In genomic region chr1:204814146-204814884, GRCh38 we compare ENCODE assay signal across 15 cellular contexts.
"Had no signal": no experiment of that assay in that cellular context is flagged by ENCODE, and none has a peak within 500 bp of the region (broad histone marks: within the 10 kb centered on the region; RNA-seq: fewer than 3 reads in every experiment).

No MANE protein-coding gene starts in this region.

- H3K27ac ChIP-seq: colonic mucosa, epithelial cell of prostate, lower lobe of right lung, parathyroid adenoma, tibial nerve had no signal

- H3K79me2 ChIP-seq: parathyroid adenoma had no signal

- H3K4me3 ChIP-seq: colonic mucosa, lower lobe of right lung, tibial nerve had no signal

- H3K4me1 ChIP-seq: lower lobe of right lung, parathyroid adenoma, tibial nerve had no signal

- H2AFZ ChIP-seq: parathyroid adenoma had no signal

- H3K9me3 ChIP-seq: colonic mucosa, lower lobe of right lung had no signal

- H3K36me3 ChIP-seq: colonic mucosa, lower lobe of right lung, tibial nerve had no signal

- DNase-seq: activated CD4-positive, alpha-beta T cell treated with anti-CD3 and anti-CD28 coated beads for 1 hour; caudate nucleus; colonic mucosa; endodermal cell; foreskin melanocyte; lower lobe of right lung; stimulated activated CD4-positive, alpha-beta T cell treated with anti-CD3 and anti-CD28 coated beads, Interleukin-12 subunit alpha, Interleukin-12 subunit beta, amount 100 ng/mL, for 4 hours; stimulated activated CD4-positive, alpha-beta T cell treated with anti-CD3 and anti-CD28 coated beads, Interleukin-2, amount 100 ng/mL, for 24 hours; stimulated activated naive CD8-positive, alpha-beta T cell treated with anti-CD3 and anti-CD28 coated beads, Interleukin-15, Interleukin-2, amounts not matched to agents 100 U/mL and 50 U/mL, for 24 hours; T1000 had no signal

- H3K9ac ChIP-seq: parathyroid adenoma had no signal

- ATAC-seq: lower lobe of right lung; natural killer cell treated with Interleukin-12 subunit alpha and Interleukin-12 subunit beta and Interleukin-15 and Interleukin-18, amount 100 ng/mL, for 72 hours; SK-N-SH treated with all-trans-retinoic acid at 6 μM for 48 hours; stimulated activated naive CD8-positive, alpha-beta T cell treated with anti-CD3 and anti-CD28 coated beads, Interleukin-15, Interleukin-2, amounts not matched to agents 100 U/mL and 50 U/mL, for 24 hours had no signal

- H3K27me3 ChIP-seq: colonic mucosa had no signal
